10 cellular contexts compared by ENCODE assay signal in genomic region chr6:305371-306206, GRCh38. TPM values are rescaled to one million over a fixed set of nuclear protein-coding genes. Genes with fewer than 3 reads are reported as not detected.
DNase-seq lines count a peak whose midpoint lies in the region; ATAC-seq and TF ChIP-seq lines count a peak whose summit lies in the region.
"Had no signal": no experiment of that assay in that cellular context is flagged by ENCODE, and none has a peak within 500 bp of the region (broad histone marks: within the 10 kb centered on the region; RNA-seq: fewer than 3 reads in every experiment).

No MANE protein-coding gene starts in this region.

- H3K4me1 Mint-ChIP-seq in T-helper 2 cell treated with Interferon-gamma antibody and Interleukin-4, amounts not matched to agents 5 μg/mL and 100 μg/mL, for 36 hours (ENCODE audit: low read depth): peaks cover 1% of the 10 kb centered on the region
- peaks cover under 1 to 25% of the 10 kb centered on the region in 2 donors for H3K4me1 Mint-ChIP-seq in natural killer cell
- H3K4me1 Mint-ChIP-seq: central memory CD8-positive, alpha-beta T cell had no signal

- no peak overlapping the region for H3K4me3 Mint-ChIP-seq in T-helper 2 cell treated with Interferon-gamma antibody and Interleukin-4, amounts not matched to agents 5 μg/mL and 100 μg/mL, for 36 hours
- no peak overlapping the region for H3K4me3 Mint-ChIP-seq in natural killer cell
- H3K4me3 Mint-ChIP-seq: central memory CD8-positive, alpha-beta T cell had no signal

- TF ChIP-seq CTCF in natural killer cell (IDR thresholded peaks at IDR 0.05): no peak

- no peaks in the 10 kb centered on the region for H3K27me3 Mint-ChIP-seq in T-helper 2 cell treated with Interferon-gamma antibody and Interleukin-4, amounts not matched to agents 5 μg/mL and 100 μg/mL, for 36 hours (ENCODE audit: low read depth)
- H3K27me3 Mint-ChIP-seq in natural killer cell (ENCODE audit: low read depth in 2 of 2): no peaks in the 10 kb centered on the region
- H3K27me3 Mint-ChIP-seq: central memory CD8-positive, alpha-beta T cell had no signal

- no peak overlapping the region for H3K27ac Mint-ChIP-seq in T-helper 2 cell treated with Interferon-gamma antibody and Interleukin-4, amounts not matched to agents 5 μg/mL and 100 μg/mL, for 36 hours
- H3K27ac Mint-ChIP-seq in natural killer cell: no peak overlapping the region

- DNase-seq in cardiac septum (ENCODE audit: low spot score) (peak; percentile 72), SHP77 treated with DMSO at 0.1 percent for 48 hours (lab: John Stamatoyannopoulos, UW) (no peak), natural killer cell (no peak), UCSD-AML1 (lab: John Stamatoyannopoulos, UW; ENCODE audit: unreplicated experiment) (no peak)
- DNase-seq in T-helper 2 cell treated with Interferon-gamma antibody and Interleukin-4, amounts not matched to agents 5 μg/mL and 100 μg/mL, for 36 hours (ENCODE audit: low spot score): no peak
- DNase-seq: OCI-M1 had no signal

- H3K9me3 Mint-ChIP-seq in T-helper 2 cell treated with Interferon-gamma antibody and Interleukin-4, amounts not matched to agents 5 μg/mL and 100 μg/mL, for 36 hours: no peaks in the 10 kb centered on the region
- no peaks in the 10 kb centered on the region for H3K9me3 Mint-ChIP-seq in natural killer cell
- H3K9me3 Mint-ChIP-seq: central memory CD8-positive, alpha-beta T cell had no signal

- peaks cover 14% of the 10 kb centered on the region for H3K36me3 Mint-ChIP-seq in T-helper 2 cell treated with Interferon-gamma antibody and Interleukin-4, amounts not matched to agents 5 μg/mL and 100 μg/mL, for 36 hours (ENCODE audit: low read depth)
- no peaks in the 10 kb centered on the region for H3K36me3 Mint-ChIP-seq in natural killer cell

- intact Hi-C loops in cardiac septum (cut with DNase I): no loop called here
- intact Hi-C loops in natural killer cell (cut with micrococcal nuclease): no loop called here

- ATAC-seq in GM18508 (IDR thresholded peaks at IDR 0.05; ENCODE audit: insufficient read depth, unreplicated experiment) (peak; percentile 89), GM21360 (IDR thresholded peaks at IDR 0.05; ENCODE audit: unreplicated experiment) (peak; percentile 75), HG03103 (IDR thresholded peaks at IDR 0.05; ENCODE audit: low read depth, unreplicated experiment) (peak; percentile 72), natural killer cell (no peak)

RNA-seq across cellular contexts. Expression of gene DUSP22, which starts 13.3 kb away (rescaled TPM):
- 49.2 TPM for total RNA-seq in cardiac septum
- 10 to 100 TPM; 50.4 to 61.5 (median 56.6) TPM for total RNA-seq in natural killer cell

Comparison
In these comparisons a context has a peak if more than half of its experiments do, and no peak if none do; other contexts are left out.
1. ATAC-seq: peak in GM18508 (single experiment), GM21360 (single experiment) and HG03103 (single experiment); none in natural killer cell (0 of 3).